30 cellular contexts compared by ENCODE assay signal in genomic region chr10:15781381-15781960, GRCh38.
"Had no signal": no experiment of that assay in that cellular context is flagged by ENCODE, and none has a peak within 500 bp of the region (broad histone marks: within the 10 kb centered on the region; RNA-seq: fewer than 3 reads in every experiment).

No MANE protein-coding gene starts in this region.

- H3K36me3 ChIP-seq: thoracic aorta had no signal

- H3K4me2 ChIP-seq: smooth muscle cell had no signal

- DNase-seq: colonic mucosa; effector CD8-positive, alpha-beta T cell; endodermal cell; foreskin melanocyte; glutamatergic neuron; heart right ventricle; hippocampal formation; immature natural killer cell; islet precursor cell; kidney glomerular epithelial cell; left ventricle myocardium superior; lower lobe of right lung; mucosa of descending colon; naive B cell; pancreas; retina; stimulated activated CD4-positive, alpha-beta T cell treated with anti-CD3 and anti-CD28 coated beads, Interleukin-12 subunit alpha, Interleukin-12 subunit beta, amount 100 ng/mL, for 4 hours; stimulated activated CD4-positive, alpha-beta T cell treated with anti-CD3 and anti-CD28 coated beads, Interleukin-2, amount 100 ng/mL, for 24 hours; stimulated activated CD4-positive, alpha-beta T cell treated with anti-CD3 and anti-CD28 coated beads, Interleukin-4, amount 100 ng/mL, for 24 hours; stimulated activated naive CD8-positive, alpha-beta T cell treated with anti-CD3 and anti-CD28 coated beads, Interleukin-15, Interleukin-2, amounts not matched to agents 100 U/mL and 50 U/mL, for 24 hours; upper lobe of left lung had no signal

- H3K9me3 ChIP-seq: colonic mucosa, esophagus muscularis mucosa, lower lobe of right lung, neutrophil, pancreas, thoracic aorta had no signal

- H3K27me3 ChIP-seq: colonic mucosa, esophagus muscularis mucosa, heart right ventricle, neutrophil, pancreas, tibial nerve, upper lobe of left lung had no signal

- H3K4me1 ChIP-seq: colonic mucosa, lower lobe of right lung, pancreas, upper lobe of left lung had no signal

- ATAC-seq: heart right ventricle; left ventricle myocardium superior; lower lobe of right lung; mucosa of descending colon; natural killer cell treated with Interleukin-12 subunit alpha and Interleukin-12 subunit beta and Interleukin-15 and Interleukin-18, amount 100 ng/mL, for 72 hours; pancreas; sciatic nerve; stimulated activated memory B cell treated with anti-CD40 and anti-IgM and Interleukin-4, amounts not matched to agents 10 μg/mL and 1 μg/mL and 100 μg/mL, for 72 hours; stimulated activated naive CD8-positive, alpha-beta T cell treated with anti-CD3 and anti-CD28 coated beads, Interleukin-15, Interleukin-2, amounts not matched to agents 100 U/mL and 50 U/mL, for 24 hours had no signal

- H3K27ac ChIP-seq: colonic mucosa, lower lobe of right lung, neutrophil, pancreas, upper lobe of left lung had no signal

- FAIRE-seq: urothelium cell line had no signal

- H3K4me3 ChIP-seq: colonic mucosa, esophagus muscularis mucosa, heart right ventricle, lower lobe of right lung, mucosa of descending colon, pancreas, smooth muscle cell, thoracic aorta, tibial nerve, upper lobe of left lung had no signal
